In the genomic region with DNA sequence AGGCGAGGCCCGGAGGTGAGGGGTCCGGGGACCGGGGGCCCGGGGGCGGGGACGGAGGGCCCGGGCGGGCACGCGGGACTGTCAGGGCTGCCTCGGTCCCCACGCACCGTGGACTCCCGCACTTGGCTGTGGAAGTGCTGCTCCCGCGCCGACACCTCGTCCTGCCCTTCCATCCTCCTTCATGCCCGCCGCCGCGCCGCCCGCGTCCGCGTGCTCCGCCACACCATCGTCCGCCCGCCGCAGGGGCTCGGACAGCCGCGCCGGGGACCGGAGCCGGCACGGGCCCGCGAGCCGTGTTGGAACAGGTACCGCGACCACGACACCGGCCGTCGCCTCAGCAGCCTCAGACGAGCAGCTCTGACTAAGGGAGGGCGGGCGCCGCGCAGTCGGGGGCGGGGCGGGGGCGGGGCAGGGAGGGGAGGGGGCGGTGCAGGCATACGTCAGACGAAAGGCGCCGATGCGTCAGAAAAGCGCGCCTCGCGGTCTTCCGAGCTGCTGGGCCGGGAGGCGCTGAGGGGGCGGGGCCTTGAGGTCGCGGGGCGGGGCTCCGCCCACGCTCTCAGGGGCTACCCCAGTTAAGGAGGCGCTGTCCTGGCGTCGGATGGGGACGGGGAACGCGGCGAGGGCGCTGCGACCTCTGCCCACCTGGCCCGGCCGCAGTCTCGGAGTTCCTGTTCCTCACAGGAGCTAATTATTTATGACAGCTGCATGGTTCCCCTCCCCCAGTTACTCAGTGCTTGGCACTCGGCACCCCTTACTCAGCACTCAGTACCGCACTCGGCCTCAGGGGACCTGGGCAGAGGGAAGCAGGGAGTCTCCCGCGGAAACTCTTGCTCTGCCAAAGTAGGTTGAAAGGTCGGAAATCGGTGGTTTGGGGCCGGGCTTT, we compare ENCODE assay signal across 1 cellular context.
TF ChIP-seq lines count a peak whose summit lies in the region.

TSS of gene LMBR1 (minus strand) at position 363 of the 886 bp plus-strand sequence. CDS start at position 173, 190 bp downstream.

TF ChIP-seq in H1, 55 proteins besides CTCF, POLR2A, EP300 and RAD21 (continues in another document):
- TF ChIP-seq, protein P1, sequence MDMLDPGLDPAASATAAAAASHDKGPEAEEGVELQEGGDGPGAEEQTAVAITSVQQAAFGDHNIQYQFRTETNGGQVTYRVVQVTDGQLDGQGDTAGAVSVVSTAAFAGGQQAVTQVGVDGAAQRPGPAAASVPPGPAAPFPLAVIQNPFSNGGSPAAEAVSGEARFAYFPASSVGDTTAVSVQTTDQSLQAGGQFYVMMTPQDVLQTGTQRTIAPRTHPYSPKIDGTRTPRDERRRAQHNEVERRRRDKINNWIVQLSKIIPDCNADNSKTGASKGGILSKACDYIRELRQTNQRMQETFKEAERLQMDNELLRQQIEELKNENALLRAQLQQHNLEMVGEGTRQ (IDR thresholded peaks at IDR 0.05; ENCODE audit: low read length): no peak
- peak; percentile 66; the same call in 1 of the 2 replicates for TF ChIP-seq TCF12 (IDR thresholded peaks at IDR 0.05; ENCODE audit: low read depth, low read length)
- no peak for TF ChIP-seq SIRT6 (IDR thresholded peaks at IDR 0.05; ENCODE audit: low read length)
- TF ChIP-seq GTF2F1 (IDR thresholded peaks at IDR 0.05; ENCODE audit: borderline replicate concordance, low read depth, low read length): 0 out of 2 replicates have a peak, but pooled peaks have one; percentile 37
- TF ChIP-seq SP2 (IDR thresholded peaks at IDR 0.05; ENCODE audit: low read length): no peak
- TF ChIP-seq, protein P2, sequence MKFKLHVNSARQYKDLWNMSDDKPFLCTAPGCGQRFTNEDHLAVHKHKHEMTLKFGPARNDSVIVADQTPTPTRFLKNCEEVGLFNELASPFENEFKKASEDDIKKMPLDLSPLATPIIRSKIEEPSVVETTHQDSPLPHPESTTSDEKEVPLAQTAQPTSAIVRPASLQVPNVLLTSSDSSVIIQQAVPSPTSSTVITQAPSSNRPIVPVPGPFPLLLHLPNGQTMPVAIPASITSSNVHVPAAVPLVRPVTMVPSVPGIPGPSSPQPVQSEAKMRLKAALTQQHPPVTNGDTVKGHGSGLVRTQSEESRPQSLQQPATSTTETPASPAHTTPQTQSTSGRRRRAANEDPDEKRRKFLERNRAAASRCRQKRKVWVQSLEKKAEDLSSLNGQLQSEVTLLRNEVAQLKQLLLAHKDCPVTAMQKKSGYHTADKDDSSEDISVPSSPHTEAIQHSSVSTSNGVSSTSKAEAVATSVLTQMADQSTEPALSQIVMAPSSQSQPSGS (IDR thresholded peaks at IDR 0.05; ENCODE audit: low read length): no peak
- TF ChIP-seq PHF8 (conservative IDR thresholded peaks at IDR 0.05; ENCODE audit: low read depth, low read length): peak; percentile 69
- TF ChIP-seq EZH2 (IDR thresholded peaks at IDR 0.05; ENCODE audit: low read depth, low read length, severe bottlenecking): no peak
- TF ChIP-seq CBX8 (IDR thresholded peaks at IDR 0.05; ENCODE audit: borderline replicate concordance, low read depth, low read length): no peak
- 0 out of 4 replicates have a peak, but pooled peaks of 1 of the 2 experiments have one; percentile 63 for TF ChIP-seq HDAC2 (IDR thresholded peaks at IDR 0.05; ENCODE audit: borderline replicate concordance in 1 of 2, low read depth in 2 of 2, low read length in 2 of 2)
- no peak; the same call in 1 of the 2 replicates for TF ChIP-seq BRCA1 (IDR thresholded peaks at IDR 0.05; ENCODE audit: low read depth, low read length)
- no peak for TF ChIP-seq RXRA (IDR thresholded peaks at IDR 0.05; ENCODE audit: insufficient read depth, low read depth, low read length)
- no peak; the same call in 1 of the 2 replicates for TF ChIP-seq RBBP5 (IDR thresholded peaks at IDR 0.05; ENCODE audit: borderline replicate concordance, low read depth, low read length)
- no peak for TF ChIP-seq POU5F1 (IDR thresholded peaks at IDR 0.05; ENCODE audit: low read depth, low read length)
- TF ChIP-seq, protein P3, sequence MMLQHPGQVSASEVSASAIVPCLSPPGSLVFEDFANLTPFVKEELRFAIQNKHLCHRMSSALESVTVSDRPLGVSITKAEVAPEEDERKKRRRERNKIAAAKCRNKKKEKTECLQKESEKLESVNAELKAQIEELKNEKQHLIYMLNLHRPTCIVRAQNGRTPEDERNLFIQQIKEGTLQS (IDR thresholded peaks at IDR 0.05; ENCODE audit: insufficient read depth, low read depth, low read length): peak; percentile 65
- no peak for TF ChIP-seq BCL11A (IDR thresholded peaks at IDR 0.05; ENCODE audit: low read depth in 2 of 2, low read length in 2 of 2)
- TF ChIP-seq ASH2L (IDR thresholded peaks at IDR 0.05; ENCODE audit: low read length): peak; percentile 94
- TF ChIP-seq YY1 (IDR thresholded peaks at IDR 0.05; ENCODE audit: low read depth, low read length): no peak
- TF ChIP-seq CBX5 (IDR thresholded peaks at IDR 0.05; ENCODE audit: low read depth, low read length): no peak
- no peak for TF ChIP-seq RFX5 (IDR thresholded peaks at IDR 0.05; ENCODE audit: borderline replicate concordance, low read depth, low read length)
- peak; percentile 74; the same call in 1 of the 2 replicates for TF ChIP-seq SP1 (IDR thresholded peaks at IDR 0.05; ENCODE audit: low read depth, low read length)
- TF ChIP-seq TEAD4 (IDR thresholded peaks at IDR 0.05; ENCODE audit: low read depth, low read length): no peak
- TF ChIP-seq CHD1 (IDR thresholded peaks at IDR 0.05; ENCODE audit: low read depth, low read length): no peak
- TF ChIP-seq SUZ12 (IDR thresholded peaks at IDR 0.05; ENCODE audit: low read length): no peak
- TF ChIP-seq ZNF274 (IDR thresholded peaks at IDR 0.05; ENCODE audit: borderline replicate concordance, extremely low read depth, low read length): no peak
- TF ChIP-seq BACH1 (IDR thresholded peaks at IDR 0.05; ENCODE audit: low read length): peak; percentile 82
- TF ChIP-seq CHD7 (IDR thresholded peaks at IDR 0.05; ENCODE audit: insufficient replicate concordance, low read length): no peak
- TF ChIP-seq SRF (IDR thresholded peaks at IDR 0.05; ENCODE audit: low read depth, low read length): peak; percentile 69
- TF ChIP-seq SIN3A (conservative IDR thresholded peaks at IDR 0.05 in 1 of 2, IDR thresholded peaks at IDR 0.05 in 1 of 2; ENCODE audit: low read depth in 1 of 2, low read length in 2 of 2): peak; percentile 50 to 90; a peak in 2 of 4 replicates
- peak; percentile 100 for TF ChIP-seq EGR1 (IDR thresholded peaks at IDR 0.05; ENCODE audit: borderline replicate concordance, low read depth, low read length)
- peak; percentile 77 for TF ChIP-seq POLR2AphosphoS5 (IDR thresholded peaks at IDR 0.05; ENCODE audit: low read depth, low read length)
- no peak; the same call in 1 of the 2 replicates for TF ChIP-seq SP4 (IDR thresholded peaks at IDR 0.05; ENCODE audit: low read length)
- peak; percentile 21; the same call in 1 of the 2 replicates for TF ChIP-seq E2F6 (IDR thresholded peaks at IDR 0.05)
- TF ChIP-seq KDM4A (IDR thresholded peaks at IDR 0.05; ENCODE audit: low read depth, low read length, severe bottlenecking): peak; percentile 91
- no peak for TF ChIP-seq RNF2 (IDR thresholded peaks at IDR 0.05; ENCODE audit: borderline replicate concordance, low read depth, low read length, missing control alignments, poor library complexity, severe bottlenecking)
- peak; percentile 73 for TF ChIP-seq SAP30 (IDR thresholded peaks at IDR 0.05; ENCODE audit: insufficient read depth, insufficient replicate concordance, low read length)
- TF ChIP-seq FOSL1 (IDR thresholded peaks at IDR 0.05; ENCODE audit: insufficient read depth, low read depth, low read length): no peak
- no peak for TF ChIP-seq TAF7 (optimal IDR thresholded peaks at IDR 0.05; ENCODE audit: borderline replicate concordance, low read depth, low read length)
- no peak for TF ChIP-seq KDM1A (IDR thresholded peaks at IDR 0.05; ENCODE audit: borderline replicate concordance, low read length)
- no peak; the same call in 1 of the 2 replicates for TF ChIP-seq JUND (IDR thresholded peaks at IDR 0.05; ENCODE audit: low read length)
- peak; percentile 52; the same call in 1 of the 2 replicates for TF ChIP-seq CHD2 (IDR thresholded peaks at IDR 0.05; ENCODE audit: low read length)
- no peak for TF ChIP-seq NANOG (IDR thresholded peaks at IDR 0.05; ENCODE audit: insufficient read depth, low read depth, low read length, poor library complexity, severe bottlenecking)
- TF ChIP-seq TBP (IDR thresholded peaks at IDR 0.05; ENCODE audit: low read depth, low read length): no peak; the same call in 1 of the 2 replicates
- no peak for TF ChIP-seq HDAC6 (IDR thresholded peaks at IDR 0.05; ENCODE audit: low read depth, low read length)
- peak; percentile 65; the same call in 1 of the 2 replicates for TF ChIP-seq MAFK (IDR thresholded peaks at IDR 0.05; ENCODE audit: low read depth, low read length)
- no peak for TF ChIP-seq KDM5A (IDR thresholded peaks at IDR 0.05; ENCODE audit: low read length)
- peak; percentile 96 for TF ChIP-seq CREB1 (IDR thresholded peaks at IDR 0.05)
- no peak for TF ChIP-seq SIX5 (IDR thresholded peaks at IDR 0.05; ENCODE audit: low read depth, low read length)
- TF ChIP-seq GABPA (IDR thresholded peaks at IDR 0.05; ENCODE audit: borderline replicate concordance, insufficient read depth, low read length): no peak
- no peak for TF ChIP-seq CEBPB (IDR thresholded peaks at IDR 0.05; ENCODE audit: low read depth, low read length)
- TF ChIP-seq NRF1 (IDR thresholded peaks at IDR 0.05; ENCODE audit: low read depth, low read length): 0 out of 2 replicates have a peak, but pooled peaks have one; percentile 7
- no peak for TF ChIP-seq JUN (IDR thresholded peaks at IDR 0.05; ENCODE audit: low read depth, low read length)
- no peak for TF ChIP-seq CTBP2 (IDR thresholded peaks at IDR 0.05; ENCODE audit: borderline replicate concordance, insufficient read depth, insufficient read length, low read length)
- peak; percentile 70 for TF ChIP-seq TAF1 (IDR thresholded peaks at IDR 0.05; ENCODE audit: low read depth, low read length)
